In genomic region chr2:112054847-112055109, GRCh38 we compare ENCODE assay signal across 8 cellular contexts. TPM values are rescaled to one million over a fixed set of nuclear protein-coding genes. Genes with fewer than 3 reads are reported as not detected.
DNase-seq lines count a peak whose midpoint lies in the region; ATAC-seq, FAIRE-seq and TF ChIP-seq lines count a peak whose summit lies in the region.
"Not testable (repeated sequence)": the region's sequence is repeated elsewhere in the genome, so short reads cannot be mapped to it uniquely, and the experiment has no call there.

No MANE protein-coding gene starts in this region.

- not testable (repeated sequence) for TF ChIP-seq CTCF in GM06990 (IDR thresholded peaks at IDR 0.05; ENCODE audit: insufficient read depth, low read length, poor library complexity, severe bottlenecking); coronary artery (IDR thresholded peaks at IDR 0.05); kidney (IDR thresholded peaks at IDR 0.05; ENCODE audit: borderline replicate concordance, extremely low read depth, insufficient read depth); progenitor cell of endocrine pancreas (IDR thresholded peaks at IDR 0.05; ENCODE audit: unreplicated experiment); tibial artery (IDR thresholded peaks at IDR 0.05)

- intact Hi-C loops in kidney (cut with DNase I); tibial artery (cut with DNase I; ENCODE audit: low total_unique reads): not testable (repeated sequence)

- H3K27me3 ChIP-seq in GM06990 (replicated peaks; ENCODE audit: control insufficient read depth, insufficient read depth, low read length); tibial artery: not testable (repeated sequence)

- H3K4me1 ChIP-seq in kidney (ENCODE audit: control insufficient read depth in 1 of 2, insufficient read depth in 1 of 2, low read depth in 1 of 2, low read length in 2 of 2) (peaks cover 8 to 14% of the 10 kb centered on the region in 2 donors), tibial artery (peaks cover 0 to 28% (median 22%) of the 10 kb centered on the region in 4 donors)

- not testable (repeated sequence) for FAIRE-seq in kidney (lab: Jason Lieb, UNC)

- peaks cover 13% of the 10 kb centered on the region for H3K4me1 Mint-ChIP-seq in progenitor cell of endocrine pancreas (ENCODE audit: low read depth)

- H3K9ac ChIP-seq in SK-N-MC (ENCODE audit: insufficient read length); kidney (ENCODE audit: low read length in 2 of 2): not testable (repeated sequence)

- not testable (repeated sequence) for DNase-seq in GM06990 (ENCODE audit: extremely low read depth, insufficient read length); coronary artery (ENCODE audit: low spot score); kidney; progenitor cell of endocrine pancreas (ENCODE audit: low spot score, unreplicated experiment); tibial artery
- DNase-seq in SK-N-MC (ENCODE audit: low read depth, low spot score) (peak; percentile 66), activated gamma-delta T cell (lab: John Stamatoyannopoulos, UW) (peak; percentile 99)

- peak overlapping the region; percentile 87 for H3K4me3 Mint-ChIP-seq in progenitor cell of endocrine pancreas (ENCODE audit: low read depth)

- H3K27ac Mint-ChIP-seq in progenitor cell of endocrine pancreas: not testable (repeated sequence)

- H3K4me3 ChIP-seq in GM06990 (replicated peaks; ENCODE audit: low read depth, low read length) (peak overlapping the region; percentile 93), tibial artery (peak overlapping the region; percentile 70 to 91)
- H3K4me3 ChIP-seq in SK-N-MC; coronary artery; kidney (ENCODE audit: low read length in 2 of 2): not testable (repeated sequence)

- H3K36me3 ChIP-seq in GM06990 (ENCODE audit: control insufficient read depth, insufficient read depth, low read length); SK-N-MC (ENCODE audit: insufficient read depth, low read length); kidney (ENCODE audit: control insufficient read depth in 1 of 2, insufficient read depth in 2 of 2, low read length in 2 of 2); tibial artery: not testable (repeated sequence)

- peak; percentile 43 for ATAC-seq in HG03135 (IDR thresholded peaks at IDR 0.05; ENCODE audit: unreplicated experiment)

- not testable (repeated sequence) for H3K27ac ChIP-seq in SK-N-MC
- H3K27ac ChIP-seq in coronary artery: peak overlapping the region; percentile 76 to 92
- H3K27ac ChIP-seq in kidney (ENCODE audit: low read depth in 2 of 2, low read length in 2 of 2): peak overlapping the region; percentile 92 to 95
- peak overlapping the region in 1 of 2 donors; percentile 94 for H3K27ac ChIP-seq in tibial artery

- not testable (repeated sequence) for H3K9me3 ChIP-seq in SK-N-MC (ENCODE audit: low read depth, low read length); kidney (ENCODE audit: control insufficient read depth in 1 of 2, low read length in 2 of 2); tibial artery

- H3K27me3 Mint-ChIP-seq in progenitor cell of endocrine pancreas: not testable (repeated sequence)

- H3K36me3 Mint-ChIP-seq in progenitor cell of endocrine pancreas (ENCODE audit: insufficient read depth): not testable (repeated sequence)

- not testable (repeated sequence) for H3K9me3 Mint-ChIP-seq in progenitor cell of endocrine pancreas (ENCODE audit: low read depth)

RNA-seq across cellular contexts. Expression of gene TMEM87B, which starts 0.3 kb away (rescaled TPM):
- total RNA-seq in kidney (21.9 TPM), progenitor cell of endocrine pancreas (15.4 and 15.9 TPM in 2 replicates)
- 6.5 TPM for polyA plus RNA-seq in kidney (ENCODE audit: insufficient read depth, low read depth, low replicate concordance)
